ENCODE assay signal across 3 cellular contexts in genomic region chr19:56951672-56952071, GRCh38.
TF ChIP-seq lines count a peak whose summit lies in the region.

No MANE protein-coding gene starts in this region.

TF ChIP-seq in HepG2, 621 proteins besides CTCF, POLR2A, EP300 and RAD21:
- TF ChIP-seq ZMYM3 (CRISPR knock-in tag; IDR thresholded peaks at IDR 0.05) (0 out of 2 replicates have a peak, but pooled peaks have one; percentile 16), KLF16 (CRISPR knock-in tag; IDR thresholded peaks at IDR 0.05) (no peak), ZBTB38 (CRISPR knock-in tag; IDR thresholded peaks at IDR 0.05) (no peak)

TF ChIP-seq in HEK293, 187 proteins besides CTCF, POLR2A, EP300 and RAD21:
- no peak for TF ChIP-seq HIC1 (tag by site-specific recombination; IDR thresholded peaks at IDR 0.05)
- no peak for TF ChIP-seq ZBTB10 (tag by site-specific recombination; IDR thresholded peaks at IDR 0.05)
- TF ChIP-seq ZNF146 (tag by site-specific recombination; IDR thresholded peaks at IDR 0.05): no peak
- TF ChIP-seq ZNF654 (tag by site-specific recombination; IDR thresholded peaks at IDR 0.05; ENCODE audit: low read depth): no peak
- peak; percentile 93 for TF ChIP-seq ZNF10 (tag by site-specific recombination; IDR thresholded peaks at IDR 0.05)
- TF ChIP-seq ZBTB1 (tag by site-specific recombination; IDR thresholded peaks at IDR 0.05): no peak

TF ChIP-seq in K562, 482 proteins besides CTCF, POLR2A, EP300 and RAD21:
- peak; percentile 94 for TF ChIP-seq ZNF134 (CRISPR knock-in tag; conservative IDR thresholded peaks at IDR 0.05)
- no peak for TF ChIP-seq COPS2 (conservative IDR thresholded peaks at IDR 0.05)
- no peak for TF ChIP-seq DLX4 (CRISPR knock-in tag; IDR thresholded peaks at IDR 0.05)
